22 cellular contexts compared by ENCODE assay signal in the genomic region with DNA sequence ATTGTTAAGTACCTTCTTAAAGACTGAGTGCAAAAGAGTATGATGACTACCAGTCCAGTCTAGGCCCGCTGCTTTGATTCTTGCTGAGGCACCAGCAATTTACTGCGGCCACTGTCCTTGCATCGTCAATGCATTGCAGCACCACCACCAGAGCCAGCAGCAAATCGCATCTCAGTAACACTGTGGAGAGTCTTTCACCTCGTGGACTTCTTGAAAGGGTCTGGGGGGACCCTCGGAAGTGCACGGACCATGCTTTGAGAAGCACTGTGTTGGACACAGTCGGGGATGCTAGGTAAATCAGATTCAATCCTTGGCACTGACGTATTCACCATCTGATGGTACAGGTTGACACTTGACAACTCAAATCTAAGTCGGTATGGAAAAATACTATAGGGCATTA.
"Had no signal": no experiment of that assay in that cellular context is flagged by ENCODE, and none has a peak within 500 bp of the region (broad histone marks: within the 10 kb centered on the region; RNA-seq: fewer than 3 reads in every experiment).

No MANE protein-coding gene starts in this region.

- H3K36me3 ChIP-seq: colonic mucosa, esophagus squamous epithelium, gastrocnemius medialis, heart right ventricle, left lung, lower lobe of right lung had no signal

- H3K4me1 ChIP-seq: colonic mucosa, esophagus squamous epithelium, gastrocnemius medialis, heart right ventricle, left lung, lower lobe of right lung had no signal

- H3K27me3 ChIP-seq: colonic mucosa, dorsolateral prefrontal cortex, esophagus squamous epithelium, gastrocnemius medialis, heart right ventricle, left lung had no signal

- H3K4me3 ChIP-seq: colonic mucosa, dorsolateral prefrontal cortex, esophagus squamous epithelium, gastrocnemius medialis, heart right ventricle, left lung, lower lobe of right lung had no signal

- FAIRE-seq: endothelial cell of umbilical vein, islet of Langerhans, keratinocyte had no signal

- ATAC-seq: gastrocnemius medialis, heart right ventricle, left cardiac atrium, left lung, left ventricle myocardium superior, lower lobe of right lung had no signal

- H3K27ac ChIP-seq: colonic mucosa, dorsolateral prefrontal cortex, esophagus squamous epithelium, gastrocnemius medialis, heart right ventricle, left lung, lower lobe of right lung had no signal

- H3K9me3 ChIP-seq: colonic mucosa, esophagus squamous epithelium, gastrocnemius medialis, heart right ventricle, left lung, lower lobe of right lung had no signal

- DNase-seq: colonic mucosa; dermis blood vessel endothelial cell; effector CD4-positive, alpha-beta T cell; effector memory CD4-positive, alpha-beta T cell; esophagus squamous epithelium; foreskin fibroblast; foreskin melanocyte; gastrocnemius medialis; glutamatergic neuron; head of caudate nucleus; heart right ventricle; hippocampal formation; left cardiac atrium; left lung; left ventricle myocardium superior; lower lobe of right lung; mesenchymal stem cell; midbrain had no signal
